In the genomic region with DNA sequence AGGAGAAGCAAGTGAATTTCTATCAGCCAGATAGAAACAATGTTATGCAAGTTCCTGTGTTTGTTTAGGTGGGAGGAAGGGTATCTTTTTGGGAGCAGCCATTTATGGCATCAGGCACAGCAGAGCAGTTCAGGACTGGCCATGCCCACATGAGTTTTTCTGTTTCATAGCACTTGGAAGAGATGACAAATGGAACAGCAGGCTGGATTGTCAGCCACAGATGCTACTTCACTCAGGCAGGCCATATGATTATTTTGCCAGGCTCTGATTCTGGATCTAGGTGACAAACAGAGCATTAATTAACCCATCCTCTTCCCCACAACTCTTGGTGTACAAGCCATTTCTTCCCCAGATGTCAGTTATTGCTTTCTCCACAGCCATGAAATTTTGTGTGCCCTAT, we compare ENCODE assay signal across 30 cellular contexts.
"Had no signal": no experiment of that assay in that cellular context is flagged by ENCODE, and none has a peak within 500 bp of the region (broad histone marks: within the 10 kb centered on the region; RNA-seq: fewer than 3 reads in every experiment).

No MANE protein-coding gene starts in this region.

- DNase-seq: activated CD4-positive, alpha-beta memory T cell treated with anti-CD3 and anti-CD28 coated beads for 36 hours; activated CD4-positive, alpha-beta T cell treated with anti-CD3 and anti-CD28 coated beads for 4 hours; activated CD4-positive, alpha-beta T cell treated with anti-CD3 and anti-CD28 coated beads, Interleukin-2, amount 50 U/mL, for 1 hour; activated CD4-positive, CD25-positive, alpha-beta regulatory T cell treated with anti-CD3 and anti-CD28 coated beads, Interleukin-2, amount 50 U/mL, for 72 hours; activated CD8-positive, alpha-beta memory T cell treated with anti-CD3 and anti-CD28 coated beads, Interleukin-2, amount 50 U/mL, for 4 hours; activated effector memory CD4-positive, alpha-beta T cell treated with Interleukin-2 at 50 U/mL for 16 hours; activated naive CD4-positive, alpha-beta T cell treated with anti-CD3 and anti-CD28 coated beads, Interleukin-2, amount 50 U/mL, for 16 hours; activated naive CD8-positive, alpha-beta T cell treated with anti-CD3 and anti-CD28 coated beads for 36 hours; activated T-cell treated with anti-CD3 and anti-CD28 coated beads for 4 hours; activated T-cell treated with anti-CD3 and anti-CD28 coated beads, Interleukin-2, amount 50 U/mL, for 4 hours; amniotic stem cell; aorta; brain microvascular endothelial cell; central memory CD4-positive, alpha-beta T cell; cortex of kidney; Kasumi-1; MG63; NCI-H1048; NCI-H1105 treated with DMSO at 0.1 percent for 48 hours; NCI-H1436; NCI-H187; NCI-H2029 treated with DMSO at 0.1 percent for 48 hours; NCI-H2107; NCI-H524 treated with DMSO at 0.1 percent for 48 hours; NCI-H748 treated with DMSO at 0.1 percent for 48 hours; NK-92 treated with Interleukin-12 subunit alpha and Interleukin-12 subunit beta, amount 100 ng/mL, for 24 hours; Peyer's patch; RPMI8226; SHP77 treated with DMSO at 0.1 percent for 48 hours; SK-N-SH had no signal
